13 cellular contexts compared by ENCODE assay signal in genomic region chr5:94422819-94423218, GRCh38.
A peak's percentile ranks its signal among the peaks of the same experiment; 100 is the strongest.
DNase-seq lines count a peak whose midpoint lies in the region; ATAC-seq and TF ChIP-seq lines count a peak whose summit lies in the region.
"Had no signal": no experiment of that assay in that cellular context is flagged by ENCODE, and none has a peak within 500 bp of the region (broad histone marks: within the 10 kb centered on the region; RNA-seq: fewer than 3 reads in every experiment).

No MANE protein-coding gene starts in this region.

- no peak for TF ChIP-seq RAD21 in IMR-90 (IDR thresholded peaks at IDR 0.05; ENCODE audit: low read length)

- POLR2A ChIA-PET in IMR-90 (lab: Charles Lee; ENCODE audit: unreplicated experiment), result no interaction called here

- no peak overlapping the region for H2AFZ ChIP-seq in IMR-90 (replicated peaks; ENCODE audit: low read length, poor library complexity)

- H3K56ac ChIP-seq in IMR-90 (ENCODE audit: extremely low read depth, insufficient read depth, low read length), result no peak overlapping the region

- no peaks in the 10 kb centered on the region for H3K27me3 ChIP-seq in IMR-90 (ENCODE audit: control insufficient read depth, insufficient read depth, low read length)
- no peaks in the 10 kb centered on the region for H3K27me3 ChIP-seq in left lung

- no peak overlapping the region for H4K8ac ChIP-seq in IMR-90 (ENCODE audit: low read depth in 2 of 2, low read length in 2 of 2)

- H2AK5ac ChIP-seq in IMR-90 (ENCODE audit: low read depth, low read length), result no peak overlapping the region

- WGBS in IMR-90 (ENCODE audit: extremely low coverage in 2 of 2, insufficient read length in 1 of 2), 2 experiments, result no CpG with 5 or more reads among the region's 3 CpGs

- H3K9ac ChIP-seq in IMR-90 (ENCODE audit: low read depth, low read length), result no peak overlapping the region

- DNase-seq in DMS79 (lab: John Stamatoyannopoulos, UW) (peak; percentile 57), IMR-90 (peak; percentile 35), astrocyte of the spinal cord (ENCODE audit: low read depth, low spot score) (peak; percentile 82), left lung (no peak), retina (no peak), hippocampal formation (lab: John Stamatoyannopoulos, UW) (no peak), NCI-H526 (lab: John Stamatoyannopoulos, UW) (no peak)
- DNase-seq in stimulated activated naive CD8-positive, alpha-beta T cell treated with anti-CD3 and anti-CD28 coated beads, Interleukin-15, Interleukin-2, amounts not matched to agents 100 U/mL and 50 U/mL, for 24 hours, result no peak
- DNase-seq: activated CD8-positive, alpha-beta memory T cell treated with anti-CD3 and anti-CD28 coated beads, Interleukin-2, amount 50 U/mL, for 48 hours; cerebellar nuclear complex; GF-D8; naive thymus-derived CD8-positive, alpha-beta T cell; SW 1271 had no signal

- CTCF ChIA-PET in IMR-90 (lab: Yijun Ruan, JAX), result no interaction called here

- no peak overlapping the region for H3K4ac ChIP-seq in IMR-90 (ENCODE audit: low read depth, low read length)

- H2BK120ac ChIP-seq in IMR-90 (ENCODE audit: low read depth, low read length), result no peak overlapping the region

- TF ChIP-seq POLR2A in IMR-90 (IDR thresholded peaks at IDR 0.05; ENCODE audit: low read depth, low read length), result no peak

- H3K18ac ChIP-seq in IMR-90 (ENCODE audit: low read depth, low read length), result no peak overlapping the region

- TF ChIP-seq CTCF in IMR-90 (conservative IDR thresholded peaks at IDR 0.05; ENCODE audit: low read depth, low read length), result no peak
- TF ChIP-seq CTCF in astrocyte of the spinal cord (IDR thresholded peaks at IDR 0.05; ENCODE audit: low read depth, low read length), result no peak
- TF ChIP-seq CTCF in left lung (IDR thresholded peaks at IDR 0.05), result no peak

- H3K14ac ChIP-seq in IMR-90 (replicated peaks; ENCODE audit: low read depth, low read length), result no peak overlapping the region

- no peaks in the 10 kb centered on the region for H3K9me3 ChIP-seq in IMR-90 (ENCODE audit: control insufficient read depth, insufficient read depth, low read length)
- no peaks in the 10 kb centered on the region for H3K9me3 ChIP-seq in left lung

- H3K9me1 ChIP-seq in IMR-90 (ENCODE audit: insufficient read depth, low read length), result no peaks in the 10 kb centered on the region

- H3K27ac ChIP-seq in IMR-90 (ENCODE audit: insufficient read depth, low read length) (no peak overlapping the region), left lung (peak overlapping the region in 1 of 2 donors; percentile 77)

- no peak overlapping the region for H4K91ac ChIP-seq in IMR-90 (ENCODE audit: insufficient read depth, low read depth, low read length)

- no peak overlapping the region for H2AK9ac ChIP-seq in IMR-90 (replicated peaks; ENCODE audit: low read depth, low read length, poor library complexity)

- H4K5ac ChIP-seq in IMR-90 (ENCODE audit: low read depth, low read length), result no peak overlapping the region

- H2BK5ac ChIP-seq in IMR-90 (ENCODE audit: low read depth, low read length, poor library complexity, severe bottlenecking), result no peak overlapping the region

- no TSS peak for BruUV-seq in IMR-90 (replicated peaks; lab: Mats Ljungman, UMichigan)

- no peaks in the 10 kb centered on the region for H3K4me1 ChIP-seq in IMR-90 (ENCODE audit: control insufficient read depth, insufficient read depth, low read length)
- peaks cover 4 to 28% of the 10 kb centered on the region in 2 donors for H3K4me1 ChIP-seq in left lung

- ATAC-seq in IMR-90 (ENCODE audit: low read depth) (no peak), left lung (peak; percentile 89)
- no peak for ATAC-seq in stimulated activated naive CD8-positive, alpha-beta T cell treated with anti-CD3 and anti-CD28 coated beads, Interleukin-15, Interleukin-2, amounts not matched to agents 100 U/mL and 50 U/mL, for 24 hours
- ATAC-seq: naive thymus-derived CD8-positive, alpha-beta T cell had no signal

- H2BK15ac ChIP-seq in IMR-90 (ENCODE audit: low read depth, low read length), result no peak overlapping the region

- H3K4me2 ChIP-seq in IMR-90 (ENCODE audit: low read depth, low read length), result no peak overlapping the region

- H3K36me3 ChIP-seq in IMR-90 (ENCODE audit: control insufficient read depth, insufficient read depth, low read length) (no peaks in the 10 kb centered on the region), left lung (no peaks in the 10 kb centered on the region)

- no peak overlapping the region for H3K23ac ChIP-seq in IMR-90 (ENCODE audit: low read depth, low read length)

- H3K79me1 ChIP-seq in IMR-90 (ENCODE audit: low read depth in 1 of 2, low read length in 2 of 2), result no peaks in the 10 kb centered on the region

- intact Hi-C loops in IMR-90 (cut with micrococcal nuclease) (no loop called here), left lung (cut with DNase I) (no loop called here)

- dilution Hi-C loops in IMR-90 (cut with HindIII; ENCODE audit: low sequenced_read_pairs, unreplicated experiment), result no loop called here

- H3K4me3 ChIP-seq in IMR-90 (ENCODE audit: insufficient read depth, low read depth, low read length), result no peak overlapping the region
- H3K4me3 ChIP-seq in astrocyte of the spinal cord (ENCODE audit: low read depth, low read length), result no peak overlapping the region
- H3K4me3 ChIP-seq in left lung, result peak overlapping the region in 1 of 2 donors; percentile 2

- H2BK20ac ChIP-seq in IMR-90 (ENCODE audit: low read depth, low read length), result no peak overlapping the region

- no peaks in the 10 kb centered on the region for H4K20me1 ChIP-seq in IMR-90 (ENCODE audit: insufficient read depth, low read length)

- in situ Hi-C loops in IMR-90 (cut with MboI; ENCODE audit: low sequenced_read_pairs), result no loop called here
- in situ Hi-C loops in astrocyte of the spinal cord (cut with HindIII; ENCODE audit: low sequenced_read_pairs), result no loop called here

TF ChIP-seq in IMR-90, 13 proteins besides CTCF, POLR2A, EP300 and RAD21:
- TF ChIP-seq FOS (IDR thresholded peaks at IDR 0.05; ENCODE audit: low read depth, low read length) (0 out of 2 replicates have a peak, but pooled peaks have one; percentile 16), CEBPB (IDR thresholded peaks at IDR 0.05; ENCODE audit: low read depth, low read length) (no peak), ELK1 (IDR thresholded peaks at IDR 0.05; ENCODE audit: borderline replicate concordance, low read depth, low read length) (no peak), MXI1 (IDR thresholded peaks at IDR 0.05; ENCODE audit: borderline replicate concordance, low read depth, low read length) (no peak)

Comparison
In these comparisons a context has a peak if more than half of its experiments do, and no peak if none do; other contexts are left out.
1. DNase-seq: peak in DMS79 (single experiment), IMR-90 (single experiment) and astrocyte of the spinal cord (single experiment); none in left lung (0 of 2), retina (single experiment), hippocampal formation (0 of 2), stimulated activated naive CD8-positive, alpha-beta T cell treated with anti-CD3 and anti-CD28 coated beads, Interleukin-15, Interleukin-2, amounts not matched to agents 100 U/mL and 50 U/mL, for 24 hours (single experiment) and NCI-H526 (0 of 2).